ENCODE assay signal across 26 cellular contexts in genomic region chr22:48642550-48642949, GRCh38.
A peak's percentile ranks its signal among the peaks of the same experiment; 100 is the strongest.
DNase-seq lines count a peak whose midpoint lies in the region; ATAC-seq and TF ChIP-seq lines count a peak whose summit lies in the region.
"Had no signal": no experiment of that assay in that cellular context is flagged by ENCODE, and none has a peak within 500 bp of the region (broad histone marks: within the 10 kb centered on the region; RNA-seq: fewer than 3 reads in every experiment).

No MANE protein-coding gene starts in this region.

- no peaks in the 10 kb centered on the region for H3K36me3 ChIP-seq in BLaER1 treated with 17β-estradiol and CSF1 and Interleukin-3, amounts not matched to agents 10 nM and 100 nM
- H3K36me3 ChIP-seq: HAP-1, MG63 had no signal

- TF ChIP-seq CTCF in WTC11 (IDR thresholded peaks at IDR 0.05), result no peak
- TF ChIP-seq CTCF in nephron progenitor cell (IDR thresholded peaks at IDR 0.05), result no peak

- H3K27me3 Mint-ChIP-seq in WTC11 (ENCODE audit: low read depth) (no peaks in the 10 kb centered on the region), nephron progenitor cell (ENCODE audit: low read depth, poor library complexity) (no peaks in the 10 kb centered on the region)
- H3K27me3 Mint-ChIP-seq: CD8-positive, alpha-beta memory T cell had no signal

- intact Hi-C loops in sciatic nerve (cut with DNase I), result no loop called here

- H3K27ac ChIP-seq in BLaER1 treated with 17β-estradiol and CSF1 and Interleukin-3, amounts not matched to agents 10 nM and 100 nM, result peak overlapping the region in 3 of 11 experiments; percentile 72 to 92 (median 74); a peak in 5 of 22 replicates
- H3K27ac ChIP-seq in temporal lobe (ENCODE audit: low read depth, low read length), result peak overlapping the region; percentile 36
- H3K27ac ChIP-seq: A549, SJSA1 had no signal

- H3K4me1 ChIP-seq in BLaER1 treated with 17β-estradiol and CSF1 and Interleukin-3, amounts not matched to agents 10 nM and 100 nM, result peaks cover 38 to 99% (median 95%) of the 10 kb centered on the region in 10 experiments
- H3K4me1 ChIP-seq: A549, HAP-1 had no signal

- H3K4me1 Mint-ChIP-seq in WTC11 (no peaks in the 10 kb centered on the region), nephron progenitor cell (peaks cover 7% of the 10 kb centered on the region)
- H3K4me1 Mint-ChIP-seq: CD14-positive monocyte; CD8-positive, alpha-beta memory T cell had no signal

- no peak for ATAC-seq in WTC11
- no peak for ATAC-seq in sciatic nerve
- ATAC-seq: A549 had no signal

- CTCF ChIA-PET in WTC11 (lab: Charles Lee), result no interaction called here

- peak overlapping the region in 10 of 11 experiments; percentile 56 to 98 (median 89); a peak in 17 of 22 replicates for H3K4me2 ChIP-seq in BLaER1 treated with 17β-estradiol and CSF1 and Interleukin-3, amounts not matched to agents 10 nM and 100 nM
- H3K4me2 ChIP-seq: A549 had no signal

- peak overlapping the region in 2 of 11 experiments; percentile 64 to 70; a peak in 1 of 22 replicates for H3K9ac ChIP-seq in BLaER1 treated with 17β-estradiol and CSF1 and Interleukin-3, amounts not matched to agents 10 nM and 100 nM

- H3K27ac Mint-ChIP-seq in WTC11 (peak overlapping the region; percentile 30; the same call in 1 of the 2 replicates), nephron progenitor cell (peak overlapping the region; percentile 55)
- H3K27ac Mint-ChIP-seq: CD14-positive monocyte; CD8-positive, alpha-beta memory T cell had no signal

- no peak for DNase-seq in WTC11 (ENCODE audit: low spot score)
- DNase-seq in nephron progenitor cell, result no peak
- DNase-seq in dermis blood vessel endothelial cell, result no peak
- no peak for DNase-seq in sciatic nerve (ENCODE audit: low spot score)
- no peak for DNase-seq in NCI-H510A (lab: John Stamatoyannopoulos, UW)
- DNase-seq: CD8-positive, alpha-beta memory T cell; DMS 273 treated with DMSO at 0.1 percent for 48 hours; DMS79; GF-D8; IMR-90; KG1; MG63; NCI-H1105 treated with DMSO at 0.1 percent for 48 hours; NCI-H146; NCI-H1930; NCI-H2107; NCI-H446 treated with DMSO at 0.1 percent for 48 hours; NCI-H526 treated with DMSO at 0.1 percent for 48 hours; Right ventricle myocardium superior; RPMI8226 had no signal

- POLR2A ChIA-PET in WTC11 (lab: Charles Lee), result no interaction called here

- H3K36me3 Mint-ChIP-seq in WTC11 (no peaks in the 10 kb centered on the region), nephron progenitor cell (ENCODE audit: low read depth) (no peaks in the 10 kb centered on the region)
- H3K36me3 Mint-ChIP-seq: CD14-positive monocyte; CD8-positive, alpha-beta memory T cell had no signal

- H3K4me3 Mint-ChIP-seq in WTC11 (no peak overlapping the region), nephron progenitor cell (no peak overlapping the region)
- H3K4me3 Mint-ChIP-seq: CD14-positive monocyte; CD8-positive, alpha-beta memory T cell had no signal

- H3K27me3 ChIP-seq in BLaER1 treated with 17β-estradiol and CSF1 and Interleukin-3, amounts not matched to agents 10 nM and 100 nM, result no peaks in the 10 kb centered on the region
- H3K27me3 ChIP-seq: MG63, SJSA1 had no signal

- H3K9me3 Mint-ChIP-seq in WTC11 (no peaks in the 10 kb centered on the region), nephron progenitor cell (no peaks in the 10 kb centered on the region)
- H3K9me3 Mint-ChIP-seq: CD14-positive monocyte; CD8-positive, alpha-beta memory T cell had no signal

- peaks cover 0 to 80% (median 13%) of the 10 kb centered on the region in 11 experiments; a peak in 14 of 22 replicates for H4K20me1 ChIP-seq in BLaER1 treated with 17β-estradiol and CSF1 and Interleukin-3, amounts not matched to agents 10 nM and 100 nM

- no peak overlapping the region for H3K4me3 ChIP-seq in BLaER1 treated with 17β-estradiol and CSF1 and Interleukin-3, amounts not matched to agents 10 nM and 100 nM
- H3K4me3 ChIP-seq: A549, HAP-1, MG63, SJSA1 had no signal

- H3K9me3 ChIP-seq in BLaER1 treated with 17β-estradiol and CSF1 and Interleukin-3, amounts not matched to agents 10 nM and 100 nM (replicated peaks in 1 of 11), result no peaks in the 10 kb centered on the region
- H3K9me3 ChIP-seq: A549, HAP-1, MG63, SJSA1 had no signal

TF ChIP-seq in WTC11, 78 proteins besides CTCF, POLR2A, EP300 and RAD21:
- TF ChIP-seq ZNF138 (CRISPR knock-in tag; conservative IDR thresholded peaks at IDR 0.05) (no peak), ZNF416 (CRISPR knock-in tag; IDR thresholded peaks at IDR 0.05) (no peak), ZNF396 (CRISPR knock-in tag; IDR thresholded peaks at IDR 0.05; ENCODE audit: borderline replicate concordance) (no peak), MYBL2 (CRISPR knock-in tag; IDR thresholded peaks at IDR 0.05) (no peak), NFATC4 (CRISPR knock-in tag; IDR thresholded peaks at IDR 0.05) (no peak), MAX (CRISPR knock-in tag; IDR thresholded peaks at IDR 0.05) (no peak), ZNF121 (CRISPR knock-in tag; IDR thresholded peaks at IDR 0.05) (no peak), NR3C1 (CRISPR knock-in tag; conservative IDR thresholded peaks at IDR 0.05; ENCODE audit: low read depth) (no peak), IRF1 (CRISPR knock-in tag; IDR thresholded peaks at IDR 0.05) (no peak), STAT6 (CRISPR knock-in tag; conservative IDR thresholded peaks at IDR 0.05; ENCODE audit: low read depth) (no peak), CREB1 (CRISPR knock-in tag; IDR thresholded peaks at IDR 0.05) (no peak), NFE2L1 (CRISPR knock-in tag; IDR thresholded peaks at IDR 0.05) (no peak), SOX15 (CRISPR knock-in tag; IDR thresholded peaks at IDR 0.05) (no peak), ZBTB21 (CRISPR knock-in tag; IDR thresholded peaks at IDR 0.05; ENCODE audit: borderline replicate concordance) (no peak)
TF ChIP-seq in WTC11: peak in this region for 0.
